ENCODE assay signal across 8 cellular contexts in the genomic region with DNA sequence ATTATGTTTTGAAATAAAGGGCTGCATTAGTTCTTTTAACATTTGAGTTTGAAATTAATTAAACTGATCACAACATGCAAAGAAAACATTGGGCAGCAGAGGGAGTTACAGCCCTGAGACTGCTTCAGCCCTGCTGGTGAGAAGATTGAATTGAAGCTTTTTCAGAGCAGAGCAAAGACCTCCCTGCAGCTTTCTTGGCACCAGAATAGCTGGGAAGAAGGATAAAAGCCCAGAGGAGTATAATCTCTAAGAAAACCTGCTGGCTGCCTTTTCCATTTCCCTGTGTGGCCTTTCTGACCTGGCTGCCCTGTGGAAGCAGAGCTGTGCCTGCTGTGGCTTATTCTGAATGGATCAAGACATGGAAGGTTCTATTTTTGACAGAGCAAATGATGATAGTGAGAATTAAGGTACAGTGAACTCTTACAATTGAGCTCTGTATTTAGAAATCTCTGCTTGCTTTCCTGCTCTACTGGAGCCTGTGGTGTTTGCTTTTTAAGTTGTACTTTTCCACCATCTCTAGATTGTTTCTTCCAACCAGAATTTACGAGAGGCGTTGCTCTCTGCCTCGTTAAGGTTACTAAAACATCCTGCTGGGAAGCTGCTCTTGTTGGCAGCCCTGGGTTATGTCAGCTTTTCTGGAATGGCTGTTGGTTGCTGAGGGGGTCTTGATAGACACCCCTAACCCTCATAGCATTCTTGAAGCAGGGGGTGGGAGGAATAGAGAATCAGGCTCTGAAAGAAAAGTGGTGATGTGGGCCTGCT. TPM values are rescaled to one million over a fixed set of nuclear protein-coding genes. Genes with fewer than 3 reads are reported as not detected.
A peak's percentile ranks its signal among the peaks of the same experiment; 100 is the strongest.
DNase-seq lines count a peak whose midpoint lies in the region; ATAC-seq and TF ChIP-seq lines count a peak whose summit lies in the region.

No MANE protein-coding gene starts in this region.

- H3K36me3 ChIP-seq in gastroesophageal sphincter (peaks cover 0 to 77% of the 10 kb centered on the region in 2 donors), osteoblast (ENCODE audit: insufficient read depth, low read length) (peaks cover 39% of the 10 kb centered on the region)

- no peaks in the 10 kb centered on the region for H3K9me3 ChIP-seq in gastroesophageal sphincter
- no peaks in the 10 kb centered on the region for H3K9me3 ChIP-seq in osteoblast (ENCODE audit: low read depth, low read length)

- peak; percentile 51 for ATAC-seq in gastroesophageal sphincter
- ATAC-seq in GM19324 (IDR thresholded peaks at IDR 0.05; ENCODE audit: low FRiP score, unreplicated experiment): no peak
- ATAC-seq in GM19467 (IDR thresholded peaks at IDR 0.05; ENCODE audit: unreplicated experiment): no peak

- H3K27me3 ChIP-seq in gastroesophageal sphincter: no peaks in the 10 kb centered on the region
- H3K27me3 ChIP-seq in osteoblast (ENCODE audit: insufficient read depth, low read length): no peaks in the 10 kb centered on the region

- H3K27ac ChIP-seq in gastroesophageal sphincter (peak overlapping the region in 3 of 4 donors; percentile 35 to 43 (median 36)), osteoblast (ENCODE audit: low read depth, low read length) (no peak overlapping the region)

- peak; percentile 91 for DNase-seq in AG20443 (ENCODE audit: low spot score)
- DNase-seq in NCI-H2107 treated with DMSO at 0.1 percent for 48 hours (lab: John Stamatoyannopoulos, UW; ENCODE audit: unreplicated experiment): peak; percentile 68
- DNase-seq in osteoblast (ENCODE audit: insufficient read length, low spot score, missing footprints): peak; percentile 80

- H3K4me1 ChIP-seq in gastroesophageal sphincter (peaks cover 0 to 14% (median 7%) of the 10 kb centered on the region in 3 donors), osteoblast (ENCODE audit: insufficient read depth, low read length) (no peaks in the 10 kb centered on the region)

- H4K20me1 ChIP-seq in osteoblast (ENCODE audit: insufficient read depth, low read length): peaks cover 3% of the 10 kb centered on the region

- TF ChIP-seq EP300 in gastroesophageal sphincter (IDR thresholded peaks at IDR 0.05): no peak

- H3K79me2 ChIP-seq in osteoblast (ENCODE audit: insufficient read depth, low read length): no peaks in the 10 kb centered on the region

- H3K4me3 ChIP-seq in WI38 (ENCODE audit: low read depth, low read length) (no peak overlapping the region), gastroesophageal sphincter (no peak overlapping the region), osteoblast (ENCODE audit: insufficient read depth, low read length) (no peak overlapping the region)

- no peak overlapping the region for H2AFZ ChIP-seq in osteoblast (ENCODE audit: low read length)

- TF ChIP-seq POLR2A in gastroesophageal sphincter (IDR thresholded peaks at IDR 0.05): no peak

- WGBS in gastroesophageal sphincter (ENCODE audit: low coverage in 1 of 2), 2 donors: 75% methylated on average over 3 of the region's 3 CpGs; no CpG with 5 or more reads in 1 of the 2 donors

- no peak overlapping the region for H3K4me2 ChIP-seq in osteoblast (ENCODE audit: insufficient read depth, low read length)

- TF ChIP-seq CTCF in GM12874 (IDR thresholded peaks at IDR 0.05; ENCODE audit: insufficient read depth, low read depth, low read length) (peak; percentile 43), WI38 (IDR thresholded peaks at IDR 0.05; ENCODE audit: low read depth, low read length) (peak; percentile 86), gastroesophageal sphincter (IDR thresholded peaks at IDR 0.05) (peak; percentile 7 to 83 (median 70)), osteoblast (IDR thresholded peaks at IDR 0.05; ENCODE audit: extremely low read depth, low read depth, low read length) (peak; percentile 98)

RNA-seq across cellular contexts. Expression of a gene that starts 9.9 kb away (rescaled TPM):
- 10 to 100 TPM; 18.9 to 46.7 (median 28.5) TPM for total RNA-seq in gastroesophageal sphincter
- total RNA-seq in osteoblast: 45.7 and 46.3 TPM in 2 replicates

Comparison
In these comparisons a context has a peak if more than half of its experiments do, and no peak if none do; other contexts are left out.
1. CTCF ChIP-seq: peak in every context shown above with its lines; median percentile 98 in osteoblast; 86 in WI38; 70 in gastroesophageal sphincter; 43 in GM12874.